In genomic region chr7:99141334-99141733, GRCh38 we compare ENCODE assay signal across 8 cellular contexts. TPM values are rescaled to one million over a fixed set of nuclear protein-coding genes. Genes with fewer than 3 reads are reported as not detected.
DNase-seq lines count a peak whose midpoint lies in the region; ATAC-seq and TF ChIP-seq lines count a peak whose summit lies in the region.

No MANE protein-coding gene starts in this region.

- H3K9me3 Mint-ChIP-seq in GM23338, result no peaks in the 10 kb centered on the region
- no peaks in the 10 kb centered on the region for H3K9me3 Mint-ChIP-seq in activated CD4-positive, alpha-beta memory T cell treated with anti-CD3 and anti-CD28 coated beads for 36 hours

- peak overlapping the region; percentile 68 for H3K4me3 ChIP-seq in GM23338
- H3K4me3 ChIP-seq in foreskin fibroblast (ENCODE audit: low read depth in 1 of 2, low read length in 2 of 2), result peak overlapping the region; percentile 58 to 70
- H3K4me3 ChIP-seq in skeletal muscle cell (ENCODE audit: low read depth, low read length), result peak overlapping the region; percentile 48

- H3K9me2 ChIP-seq in GM23338 (ENCODE audit: insufficient read depth), result no peaks in the 10 kb centered on the region

- H2AFZ ChIP-seq in GM23338, result no peak overlapping the region

- DNase-seq in GM23338 (ENCODE audit: low spot score) (no peak), foreskin fibroblast (no peak), skeletal muscle cell (ENCODE audit: low read depth) (no peak), NCI-H510A (lab: John Stamatoyannopoulos, UW) (no peak), OCI-M2 (lab: John Stamatoyannopoulos, UW; ENCODE audit: unreplicated experiment) (no peak), NCI-H526 (lab: John Stamatoyannopoulos, UW) (no peak)
- DNase-seq in activated CD4-positive, alpha-beta memory T cell treated with anti-CD3 and anti-CD28 coated beads for 36 hours, result no peak

- H3K36me3 Mint-ChIP-seq in GM23338 (ENCODE audit: low read depth), result no peaks in the 10 kb centered on the region; the same call in 2 of the 3 replicates
- H3K36me3 Mint-ChIP-seq in activated CD4-positive, alpha-beta memory T cell treated with anti-CD3 and anti-CD28 coated beads for 36 hours, result no peaks in the 10 kb centered on the region

- H3K27ac ChIP-seq in GM23338 (ENCODE audit: low read depth), result peak overlapping the region; percentile 98

- H3F3A ChIP-seq in GM23338 (replicated peaks; ENCODE audit: low read depth), result peaks cover 5% of the 10 kb centered on the region; the same call in 1 of the 2 replicates

- H3K4me1 ChIP-seq in GM23338 (ENCODE audit: insufficient read depth), result peaks cover 34% of the 10 kb centered on the region

- H3K4me2 ChIP-seq in GM23338, result peak overlapping the region; percentile 81

- no peaks in the 10 kb centered on the region for H4K20me1 ChIP-seq in GM23338 (replicated peaks; ENCODE audit: insufficient read depth)

- intact Hi-C loops in activated CD4-positive, alpha-beta memory T cell treated with anti-CD3 and anti-CD28 coated beads for 36 hours (cut with micrococcal nuclease), result loop anchor here (1.0 to 5.0 kb wide), 3 partner anchors 38 to 186 kb away; partner anchors contain the start of gene ARPC1A

- no peak overlapping the region for H3K27ac Mint-ChIP-seq in GM23338
- peak overlapping the region; percentile 23 for H3K27ac Mint-ChIP-seq in activated CD4-positive, alpha-beta memory T cell treated with anti-CD3 and anti-CD28 coated beads for 36 hours

- CTCF ChIA-PET in activated CD4-positive, alpha-beta memory T cell treated with anti-CD3 and anti-CD28 coated beads for 36 hours (lab: Charles Lee), result no interaction called here

- peaks cover 59% of the 10 kb centered on the region for H3K79me2 ChIP-seq in GM23338 (replicated peaks; ENCODE audit: insufficient read depth)

- H3K4me1 Mint-ChIP-seq in GM23338, result peaks cover 48% of the 10 kb centered on the region
- H3K4me1 Mint-ChIP-seq in activated CD4-positive, alpha-beta memory T cell treated with anti-CD3 and anti-CD28 coated beads for 36 hours (ENCODE audit: low read depth), result peaks cover 52% of the 10 kb centered on the region

- no peaks in the 10 kb centered on the region for H3K27me3 ChIP-seq in GM23338 (ENCODE audit: insufficient read depth)

- POLR2A ChIA-PET in activated CD4-positive, alpha-beta memory T cell treated with anti-CD3 and anti-CD28 coated beads for 36 hours (lab: Charles Lee), result no interaction called here

- ATAC-seq in GM23338, result no peak
- no peak for ATAC-seq in HG03025 (IDR thresholded peaks at IDR 0.05; ENCODE audit: low FRiP score, unreplicated experiment)

- H3K4me3 Mint-ChIP-seq in GM23338, result peak overlapping the region; percentile 33; the same call in 1 of the 3 replicates
- H3K4me3 Mint-ChIP-seq in activated CD4-positive, alpha-beta memory T cell treated with anti-CD3 and anti-CD28 coated beads for 36 hours, result peak overlapping the region; percentile 83

- H3K36me3 ChIP-seq in GM23338 (ENCODE audit: insufficient read depth), result no peaks in the 10 kb centered on the region

- TF ChIP-seq CTCF in GM23338 (conservative IDR thresholded peaks at IDR 0.05; ENCODE audit: low read depth in 2 of 2) (no peak), foreskin fibroblast (IDR thresholded peaks at IDR 0.05; ENCODE audit: low read depth, low read length) (no peak)

- H3K27me3 Mint-ChIP-seq in GM23338 (ENCODE audit: insufficient read depth, low read depth, poor library complexity), result peaks cover 3% of the 10 kb centered on the region
- H3K27me3 Mint-ChIP-seq in activated CD4-positive, alpha-beta memory T cell treated with anti-CD3 and anti-CD28 coated beads for 36 hours, result no peaks in the 10 kb centered on the region

TF ChIP-seq in GM23338, 12 proteins besides CTCF, POLR2A, EP300 and RAD21 (continues in another document):
- TF ChIP-seq NANOG (IDR thresholded peaks at IDR 0.05; ENCODE audit: borderline replicate concordance) (no peak), REST (IDR thresholded peaks at IDR 0.05; ENCODE audit: unreplicated experiment) (no peak), ZNF462 (CRISPR knock-in tag; IDR thresholded peaks at IDR 0.05) (no peak), ZNF331 (CRISPR knock-in tag; IDR thresholded peaks at IDR 0.05; ENCODE audit: low read depth) (no peak), EZH2phosphoT487 (IDR thresholded peaks at IDR 0.05; ENCODE audit: unreplicated experiment) (no peak), CREB1 (CRISPR knock-in tag; IDR thresholded peaks at IDR 0.05; ENCODE audit: low read depth) (no peak)

RNA-seq across cellular contexts. Expression of gene SMURF1, which starts 2.6 kb away (rescaled TPM):
- 17.5 and 23.9 TPM in 2 replicates for total RNA-seq in GM23338 (2014; rRNA removed; shearing (Covaris generic))
- polyA plus RNA-seq in GM23338 (2016; fragmentation: Nextera tagmentation; extraction: Ambion mirVana), result 5.0 and 5.8 TPM in 2 replicates
- total RNA-seq in activated CD4-positive, alpha-beta memory T cell treated with anti-CD3 and anti-CD28 coated beads for 36 hours, result 10 to 100 TPM; 14.0 to 16.2 TPM
